Comparison of ENCODE assay signal across 8 cellular contexts in genomic region chr20:31822421-31823330, GRCh38. TPM values are rescaled to one million over a fixed set of nuclear protein-coding genes. Genes with fewer than 3 reads are reported as not detected.
DNase-seq lines count a peak whose midpoint lies in the region; ATAC-seq and TF ChIP-seq lines count a peak whose summit lies in the region.

No MANE protein-coding gene starts in this region.

- H3K9me3 Mint-ChIP-seq in activated CD4-positive, alpha-beta T cell treated with anti-CD3 and anti-CD28 coated beads for 36 hours (ENCODE audit: low read depth), result no peaks in the 10 kb centered on the region

- CTCF ChIA-PET in activated CD4-positive, alpha-beta T cell treated with anti-CD3 and anti-CD28 coated beads for 36 hours (lab: Charles Lee), result interaction anchor here (0.6 to 4.1 kb wide), 35 partner anchors 9 to 287 kb away, joined by 3 to 28 read pairs (median 4); partner anchors contain the start of genes HCK, PDRG1 and TM9SF4

- H3K4me3 Mint-ChIP-seq in activated CD4-positive, alpha-beta T cell treated with anti-CD3 and anti-CD28 coated beads for 36 hours, result no peak overlapping the region

- no peak for TF ChIP-seq POLR2A in right lobe of liver (IDR thresholded peaks at IDR 0.05)

- H3K4me2 ChIP-seq in DOHH2 (ENCODE audit: low read length), result peak overlapping the region; percentile 20

- no peak overlapping the region for H3K27ac Mint-ChIP-seq in activated CD4-positive, alpha-beta T cell treated with anti-CD3 and anti-CD28 coated beads for 36 hours

- no peaks in the 10 kb centered on the region for H3F3A ChIP-seq in DOHH2 (ENCODE audit: control insufficient read depth, insufficient read depth)

- no peaks in the 10 kb centered on the region for H3K9me2 ChIP-seq in DOHH2 (replicated peaks; ENCODE audit: control insufficient read depth, low read length)

- 2% methylated on average over 12 of the region's 29 CpGs for WGBS in right lobe of liver (ENCODE audit: insufficient coverage, low coverage, low lambda C conversion rate, missing lambda C conversion rate)

- H3K27me3 ChIP-seq in DOHH2 (ENCODE audit: control insufficient read depth, low read length), result no peaks in the 10 kb centered on the region
- no peaks in the 10 kb centered on the region for H3K27me3 ChIP-seq in right lobe of liver

- H3K36me3 Mint-ChIP-seq in activated CD4-positive, alpha-beta T cell treated with anti-CD3 and anti-CD28 coated beads for 36 hours (ENCODE audit: low read depth), result no peaks in the 10 kb centered on the region

- no peaks in the 10 kb centered on the region for H3K9me3 ChIP-seq in DOHH2 (ENCODE audit: control insufficient read depth, insufficient read depth, low read length)
- no peaks in the 10 kb centered on the region for H3K9me3 ChIP-seq in right lobe of liver

- H3K4me3 ChIP-seq in DOHH2 (ENCODE audit: low read length), result no peak overlapping the region
- H3K4me3 ChIP-seq in right lobe of liver, result no peak overlapping the region

- POLR2A ChIA-PET in activated CD4-positive, alpha-beta T cell treated with anti-CD3 and anti-CD28 coated beads for 36 hours (lab: Charles Lee), result no interaction called here

- no peaks in the 10 kb centered on the region for H3K27me3 Mint-ChIP-seq in activated CD4-positive, alpha-beta T cell treated with anti-CD3 and anti-CD28 coated beads for 36 hours

- H3K27ac ChIP-seq in DOHH2 (ENCODE audit: low read depth, low read length) (no peak overlapping the region), right lobe of liver (no peak overlapping the region)

- peaks cover 4% of the 10 kb centered on the region for H3K4me1 Mint-ChIP-seq in activated CD4-positive, alpha-beta T cell treated with anti-CD3 and anti-CD28 coated beads for 36 hours

- intact Hi-C loops in activated CD4-positive, alpha-beta T cell treated with anti-CD3 and anti-CD28 coated beads for 36 hours (cut with DNase I, micrococcal nuclease), result loop anchor here (1.0 to 10.0 kb wide), 7 partner anchors 24 to 830 kb away; partner anchors contain the start of gene PDRG1 (in 1 of the 2)
- intact Hi-C loops in right lobe of liver (cut with DNase I), result loop anchor here in 1 of 2 donors (5.0 kb wide), 1 partner anchor 205 kb away; no protein-coding TSS in a partner anchor

- H3K36me3 ChIP-seq in DOHH2 (ENCODE audit: control insufficient read depth, low read length) (no peaks in the 10 kb centered on the region), right lobe of liver (no peaks in the 10 kb centered on the region)

- DNase-seq in NCI-H226 (peak; percentile 84), cerebellar nuclear complex (lab: John Stamatoyannopoulos, UW) (peak; percentile 26 to 63), right lobe of liver (peak; percentile 76 to 78 (median 77))
- peak; percentile 86 for DNase-seq in activated CD4-positive, alpha-beta T cell treated with anti-CD3 and anti-CD28 coated beads for 36 hours
- peak; percentile 60 to 65 (median 63) for DNase-seq in stimulated activated CD4-positive, alpha-beta T cell treated with anti-CD3 and anti-CD28 coated beads, TNF-alpha, amount 100 ng/mL, for 24 hours (ENCODE audit: low read depth in 3 of 3)

- TF ChIP-seq CTCF in DOHH2 (IDR thresholded peaks at IDR 0.05; ENCODE audit: low read depth, low read length, poor library complexity, severe bottlenecking) (peak; percentile 98), right lobe of liver (IDR thresholded peaks at IDR 0.05) (peak; percentile 95 to 99 (median 98))

- no peaks in the 10 kb centered on the region; the same call in 1 of the 2 replicates for H4K20me1 ChIP-seq in DOHH2 (ENCODE audit: control insufficient read depth, insufficient read depth, low read depth, low read length)

- ATAC-seq in HG02870 (IDR thresholded peaks at IDR 0.05; ENCODE audit: unreplicated experiment) (peak; percentile 67), right lobe of liver (peak; percentile 76 to 92 (median 89)), GM18520 (IDR thresholded peaks at IDR 0.05; ENCODE audit: unreplicated experiment) (no peak)
- ATAC-seq in activated CD4-positive, alpha-beta T cell treated with anti-CD3 and anti-CD28 coated beads for 36 hours, result peak; percentile 90

- H3K4me1 ChIP-seq in DOHH2 (ENCODE audit: control insufficient read depth, low read length) (peaks cover 6% of the 10 kb centered on the region; the same call in 1 of the 2 replicates), right lobe of liver (peaks cover 0 to 3% (median 0%) of the 10 kb centered on the region in 4 donors)

- no peaks in the 10 kb centered on the region for H3K79me2 ChIP-seq in DOHH2 (ENCODE audit: control insufficient read depth, low read length)

RNA-seq across cellular contexts. Expression of gene MYLK2, which starts 3.5 kb away (rescaled TPM):
- total RNA-seq in activated CD4-positive, alpha-beta T cell treated with anti-CD3 and anti-CD28 coated beads for 36 hours, result under 1 TPM; 0.39 TPM
- not detected for total RNA-seq in right lobe of liver

RNA-seq across cellular contexts. Expression of gene FOXS1, which starts 22.7 kb away (rescaled TPM):
- not detected for total RNA-seq in activated CD4-positive, alpha-beta T cell treated with anti-CD3 and anti-CD28 coated beads for 36 hours
- under 1 TPM in 2 of 6 experiments, not detected in 4; 0.15 to 0.31 TPM for total RNA-seq in right lobe of liver

RNA-seq across cellular contexts. Expression of gene DUSP15, which starts 47.7 kb away (rescaled TPM):
- not detected for total RNA-seq in activated CD4-positive, alpha-beta T cell treated with anti-CD3 and anti-CD28 coated beads for 36 hours
- total RNA-seq in right lobe of liver, result 1 to 10 TPM in 1 of 6 experiments, under 1 TPM in 2, not detected in 3; 0.22 to 1.1 (median 0.42) TPM

RNA-seq across cellular contexts. Expression of gene TTLL9, which starts 47.8 kb away (rescaled TPM):
- not detected for total RNA-seq in activated CD4-positive, alpha-beta T cell treated with anti-CD3 and anti-CD28 coated beads for 36 hours
- total RNA-seq in right lobe of liver, result not detected
